ENCODE assay signal across 31 cellular contexts in the genomic region with DNA sequence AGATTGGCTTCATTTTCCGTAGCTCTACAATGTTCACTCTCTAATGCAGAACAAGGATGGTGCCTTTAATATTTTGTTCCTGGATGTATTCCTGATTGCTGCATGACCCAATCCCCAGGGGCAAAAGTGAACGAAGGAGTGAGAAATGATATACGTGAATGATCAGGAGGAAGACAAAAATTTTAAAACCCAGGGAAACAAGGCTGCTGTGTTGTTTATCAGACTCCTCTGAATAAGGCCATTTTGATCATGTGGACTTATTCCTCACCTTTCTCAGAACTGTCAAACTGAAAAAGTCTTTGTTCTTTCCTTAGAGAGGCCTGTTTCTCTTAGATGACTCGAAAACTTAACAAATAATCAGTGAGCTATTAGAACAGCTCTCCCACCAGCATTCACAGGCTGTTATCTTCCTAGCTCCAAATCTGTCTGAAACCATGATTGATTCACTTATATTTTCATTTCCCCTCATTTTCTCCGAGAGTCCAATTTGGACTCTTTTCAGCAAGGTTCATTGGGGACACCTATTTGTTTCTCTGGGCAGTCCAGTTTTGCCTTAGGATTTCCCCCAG.
"Had no signal": no experiment of that assay in that cellular context is flagged by ENCODE, and none has a peak within 500 bp of the region (broad histone marks: within the 10 kb centered on the region; RNA-seq: fewer than 3 reads in every experiment).

No MANE protein-coding gene starts in this region.

- H3K27ac ChIP-seq: adrenal gland, Peyer's patch, WERI-Rb-1 had no signal

- H3K9me3 Mint-ChIP-seq: activated naive CD4-positive, alpha-beta T cell treated with anti-CD3 and anti-CD28 coated beads, Interleukin-2, amount 50 U/mL, for 72 hours; activated T-cell treated with anti-CD3 and anti-CD28 coated beads, Interleukin-2, amount 50 U/mL, for 24 hours; activated T-helper 2 cell treated with anti-CD3 and anti-CD28 coated beads, Interferon-gamma antibody, Interleukin-2, Interleukin-4, amounts not matched to agents 10 μg/mL and 5 μg/mL and 100 μg/mL, durations not matched to agents 14 hours and 24 hours and 36 hours; brain had no signal

- H3K4me3 Mint-ChIP-seq: activated CD4-positive, alpha-beta T cell treated with anti-CD3 and anti-CD28 coated beads, Interleukin-2, amount 10 ng/mL, durations not matched to agents 7 days and 5 days; activated CD8-positive, alpha-beta T cell treated with anti-CD3 and anti-CD28 coated beads, Interleukin-2, amount 10 ng/mL, durations not matched to agents 7 days and 5 days; activated T-cell treated with anti-CD3 and anti-CD28 coated beads, Interleukin-2, amount 50 U/mL, for 24 hours; brain had no signal

- H3K36me3 Mint-ChIP-seq: activated naive CD4-positive, alpha-beta T cell treated with anti-CD3 and anti-CD28 coated beads, Interleukin-2, amount 50 U/mL, for 72 hours; brain had no signal

- H3K4me3 ChIP-seq: adrenal gland, MG63, Peyer's patch had no signal

- ATAC-seq: activated CD8-positive, alpha-beta T cell treated with anti-CD3 and anti-CD28 coated beads, Interleukin-2, amount 10 ng/mL, durations not matched to agents 7 days and 5 days; activated naive CD4-positive, alpha-beta T cell treated with anti-CD3 and anti-CD28 coated beads, Interleukin-2, amount 50 U/mL, for 72 hours; PC-3 had no signal

- H3K27ac Mint-ChIP-seq: activated CD4-positive, alpha-beta T cell treated with anti-CD3 and anti-CD28 coated beads, Interleukin-2, amount 10 ng/mL, durations not matched to agents 7 days and 5 days; activated CD8-positive, alpha-beta T cell treated with anti-CD3 and anti-CD28 coated beads, Interleukin-2, amount 10 ng/mL, durations not matched to agents 7 days and 5 days; activated naive CD4-positive, alpha-beta T cell treated with anti-CD3 and anti-CD28 coated beads, Interleukin-2, amount 50 U/mL, for 72 hours; activated T-cell treated with anti-CD3 and anti-CD28 coated beads, Interleukin-2, amount 50 U/mL, for 24 hours; activated T-helper 2 cell treated with anti-CD3 and anti-CD28 coated beads, Interferon-gamma antibody, Interleukin-2, Interleukin-4, amounts not matched to agents 10 μg/mL and 5 μg/mL and 100 μg/mL, durations not matched to agents 14 hours and 24 hours and 36 hours; brain had no signal

- H3K4me1 ChIP-seq: adrenal gland, Peyer's patch had no signal

- H3K27me3 ChIP-seq: adrenal gland, MG63, Peyer's patch had no signal

- H3K36me3 ChIP-seq: adrenal gland, MG63, Peyer's patch, WERI-Rb-1 had no signal

- H3K27me3 Mint-ChIP-seq: activated T-cell treated with anti-CD3 and anti-CD28 coated beads, Interleukin-2, amount 50 U/mL, for 24 hours had no signal

- DNase-seq: activated CD4-positive, alpha-beta T cell treated with anti-CD3 and anti-CD28 coated beads, Interleukin-2, amount 10 ng/mL, durations not matched to agents 7 days and 5 days; activated CD4-positive, alpha-beta T cell treated with anti-CD3 and anti-CD28 coated beads, Interleukin-2, amount 50 U/mL, for 48 hours; activated CD8-positive, alpha-beta T cell treated with anti-CD3 and anti-CD28 coated beads, Interleukin-2, amount 10 ng/mL, durations not matched to agents 7 days and 5 days; activated gamma-delta T cell; activated naive CD4-positive, alpha-beta T cell treated with Interleukin-2 at 50 U/mL for 16 hours; activated T-cell treated with anti-CD3 and anti-CD28 coated beads, Interleukin-2, amount 50 U/mL, for 24 hours; adrenal gland; caudate nucleus; Kasumi-1; KBM-7; MG63; NCI-H1048; NCI-H1105 treated with DMSO at 0.1 percent for 48 hours; NCI-H1436; NCI-H1694; NCI-H1930; NCI-H2081 treated with DMSO at 0.1 percent for 48 hours; NCI-H226; NCI-H524 treated with DMSO at 0.1 percent for 48 hours; PC-3; Peyer's patch; RPMI8226; SHP77 treated with DMSO at 0.1 percent for 48 hours; SW 1271; T-helper 1 cell; T-helper 2 cell; T-helper 9 cell; WERI-Rb-1 had no signal

- H3K4me1 Mint-ChIP-seq: activated CD4-positive, alpha-beta T cell treated with anti-CD3 and anti-CD28 coated beads, Interleukin-2, amount 10 ng/mL, durations not matched to agents 7 days and 5 days had no signal
